23 cellular contexts compared by ENCODE assay signal in the genomic region with DNA sequence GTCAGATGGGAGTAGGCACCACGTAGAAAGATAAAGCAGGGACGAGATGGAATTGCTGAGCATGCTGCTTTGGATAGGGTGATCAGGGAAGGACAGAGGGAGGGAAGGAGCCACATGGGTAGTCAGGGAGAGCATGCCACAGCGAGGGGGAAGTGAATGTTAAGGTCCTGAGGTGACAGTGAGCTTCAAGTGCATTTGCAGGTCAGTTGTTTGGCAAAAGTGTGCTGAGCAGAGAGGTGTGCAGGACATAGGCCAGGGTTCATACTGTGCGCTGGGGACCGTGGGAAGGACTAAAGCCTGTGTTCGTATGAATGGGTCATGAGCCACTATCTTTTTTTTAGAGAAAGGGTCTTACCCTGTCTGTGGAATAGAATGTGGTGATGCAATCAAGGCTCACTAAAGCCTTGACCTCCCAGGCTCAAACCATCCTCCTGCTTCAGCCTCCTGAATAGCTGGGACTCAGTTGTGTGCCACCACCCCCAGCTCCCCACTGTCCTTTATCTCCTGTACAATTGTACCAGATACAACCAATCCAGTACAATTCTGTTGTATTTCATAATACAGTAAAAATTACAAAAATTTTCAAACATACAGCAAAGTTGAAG.
DNase-seq lines count a peak whose midpoint lies in the region; ATAC-seq, FAIRE-seq and TF ChIP-seq lines count a peak whose summit lies in the region.
"Had no signal": no experiment of that assay in that cellular context is flagged by ENCODE, and none has a peak within 500 bp of the region (broad histone marks: within the 10 kb centered on the region; RNA-seq: fewer than 3 reads in every experiment).

No MANE protein-coding gene starts in this region.

- H2AK5ac ChIP-seq in IMR-90 (ENCODE audit: low read depth, low read length), result no peak overlapping the region

- TF ChIP-seq POLR2A in IMR-90 (IDR thresholded peaks at IDR 0.05; ENCODE audit: low read depth, low read length) (no peak), K562 (conservative IDR thresholded peaks at IDR 0.05) (no peak)

- H3K79me2 ChIP-seq in K562 (ENCODE audit: control insufficient read depth, insufficient read depth, low read length), result no peaks in the 10 kb centered on the region
- H3K79me2 ChIP-seq in osteoblast (ENCODE audit: insufficient read depth, low read length), result no peaks in the 10 kb centered on the region

- no peak overlapping the region for H2BK120ac ChIP-seq in IMR-90 (ENCODE audit: low read depth, low read length)

- H3K9ac ChIP-seq in IMR-90 (ENCODE audit: low read depth, low read length) (no peak overlapping the region), K562 (ENCODE audit: insufficient read depth in 1 of 2, low read depth in 2 of 2, low read length in 2 of 2) (no peak overlapping the region)
- H3K9ac ChIP-seq: GM23248 had no signal

- TF ChIP-seq EP300 in K562 (IDR thresholded peaks at IDR 0.05; ENCODE audit: low read length), result no peak

- no peak overlapping the region for H3K4ac ChIP-seq in IMR-90 (ENCODE audit: low read depth, low read length)

- no peak overlapping the region for H2AK9ac ChIP-seq in IMR-90 (replicated peaks; ENCODE audit: low read depth, low read length, poor library complexity)

- H2BK15ac ChIP-seq in IMR-90 (ENCODE audit: low read depth, low read length), result no peak overlapping the region

- H3K79me1 ChIP-seq in IMR-90 (ENCODE audit: low read depth in 1 of 2, low read length in 2 of 2), result peaks cover 0 to 6% of the 10 kb centered on the region in 2 experiments; a peak in 1 of 4 replicates

- H4K8ac ChIP-seq in IMR-90 (ENCODE audit: low read depth in 2 of 2, low read length in 2 of 2), result no peak overlapping the region

- TF ChIP-seq RAD21 in IMR-90 (IDR thresholded peaks at IDR 0.05; ENCODE audit: low read length) (no peak), K562 (CRISPR knock-in tag; conservative IDR thresholded peaks at IDR 0.05 in 1 of 2, IDR thresholded peaks at IDR 0.05 in 1 of 2) (no peak)

- H3K27me3 ChIP-seq in left ventricle myocardium inferior (ENCODE audit: low read depth) (no peaks in the 10 kb centered on the region), IMR-90 (ENCODE audit: control insufficient read depth, insufficient read depth, low read length) (no peaks in the 10 kb centered on the region), K562 (ENCODE audit: control insufficient read depth in 2 of 2, insufficient read depth in 2 of 2, low read length in 2 of 2) (no peaks in the 10 kb centered on the region), osteoblast (ENCODE audit: insufficient read depth, low read length) (no peaks in the 10 kb centered on the region)
- H3K27me3 ChIP-seq: BE2C had no signal

- no peak overlapping the region for H3K18ac ChIP-seq in IMR-90 (ENCODE audit: low read depth, low read length)

- H3K9me3 ChIP-seq in left ventricle myocardium inferior (replicated peaks) (no peaks in the 10 kb centered on the region), IMR-90 (ENCODE audit: control insufficient read depth, insufficient read depth, low read length) (no peaks in the 10 kb centered on the region), K562 (replicated peaks; ENCODE audit: control insufficient read depth, insufficient read depth, low read depth, low read length) (no peaks in the 10 kb centered on the region), osteoblast (ENCODE audit: low read depth, low read length) (no peaks in the 10 kb centered on the region)
- H3K9me3 ChIP-seq: BE2C, HAP-1 had no signal

- intact Hi-C loops in Right ventricle myocardium superior (cut with DNase I) (no loop called here), left ventricle myocardium inferior (cut with micrococcal nuclease) (no loop called here), IMR-90 (cut with micrococcal nuclease) (loop anchor here (1.0 kb wide), 1 partner anchor 43 kb away; no protein-coding TSS in a partner anchor), K562 (cut with micrococcal nuclease) (no loop called here)

- peaks cover 18% of the 10 kb centered on the region for H4K20me1 ChIP-seq in IMR-90 (ENCODE audit: insufficient read depth, low read length)
- no peaks in the 10 kb centered on the region for H4K20me1 ChIP-seq in K562 (replicated peaks; ENCODE audit: control insufficient read depth, insufficient read depth, low read length)
- peaks cover 10% of the 10 kb centered on the region for H4K20me1 ChIP-seq in osteoblast (ENCODE audit: insufficient read depth, low read length)

- 40% methylated on average over 1 of the region's 6 CpGs; no CpG with 5 or more reads in 1 of the 2 experiments for WGBS in IMR-90 (ENCODE audit: extremely low coverage in 2 of 2, insufficient read length in 1 of 2), 2 experiments
- WGBS in K562 (ENCODE audit: insufficient coverage, low coverage, missing lambda C conversion rate), result 50% methylated on average over 4 of the region's 6 CpGs

- peaks cover 68% of the 10 kb centered on the region for H3K4me1 ChIP-seq in left ventricle myocardium inferior
- peaks cover 23% of the 10 kb centered on the region for H3K4me1 ChIP-seq in IMR-90 (ENCODE audit: control insufficient read depth, insufficient read depth, low read length)
- H3K4me1 ChIP-seq in K562 (replicated peaks in 1 of 2; ENCODE audit: control insufficient read depth in 2 of 2, insufficient read depth in 2 of 2, low read length in 2 of 2), result peaks cover under 1 to 2% of the 10 kb centered on the region in 2 experiments; a peak in 2 of 5 replicates
- peaks cover 18% of the 10 kb centered on the region for H3K4me1 ChIP-seq in osteoblast (ENCODE audit: insufficient read depth, low read length)
- H3K4me1 ChIP-seq: HAP-1 had no signal

- no peak overlapping the region for H3K23ac ChIP-seq in IMR-90 (ENCODE audit: low read depth, low read length)

- BruUV-seq in IMR-90 (replicated peaks; lab: Mats Ljungman, UMichigan), result no TSS peak
- no TSS peak for BruUV-seq in K562 (replicated peaks; lab: Mats Ljungman, UMichigan)

- no peak overlapping the region for H3K56ac ChIP-seq in IMR-90 (ENCODE audit: extremely low read depth, insufficient read depth, low read length)

- H3K36me3 ChIP-seq in left ventricle myocardium inferior (peaks cover 6% of the 10 kb centered on the region), IMR-90 (ENCODE audit: control insufficient read depth, insufficient read depth, low read length) (0 out of 2 replicates have a peak, but pooled peaks cover 1% of the 10 kb centered on the region), K562 (ENCODE audit: control insufficient read depth, insufficient read depth, low read length) (no peaks in the 10 kb centered on the region), osteoblast (ENCODE audit: insufficient read depth, low read length) (no peaks in the 10 kb centered on the region)
- H3K36me3 ChIP-seq: HAP-1 had no signal

- H4K5ac ChIP-seq in IMR-90 (ENCODE audit: low read depth, low read length), result no peak overlapping the region

- H3K27ac ChIP-seq in left ventricle myocardium inferior (replicated peaks), result no peak overlapping the region
- H3K27ac ChIP-seq in IMR-90 (ENCODE audit: insufficient read depth, low read length), result no peak overlapping the region
- H3K27ac ChIP-seq in K562 (ENCODE audit: extremely low read depth, low read depth, low read length), result no peak overlapping the region
- no peak overlapping the region for H3K27ac ChIP-seq in osteoblast (ENCODE audit: low read depth, low read length)
- H3K27ac ChIP-seq: GM23248, HL-60 had no signal

- no peak overlapping the region for H2BK5ac ChIP-seq in IMR-90 (ENCODE audit: low read depth, low read length, poor library complexity, severe bottlenecking)

- no peak for TF ChIP-seq CTCF in left ventricle myocardium inferior (IDR thresholded peaks at IDR 0.05; ENCODE audit: borderline replicate concordance)
- no peak for TF ChIP-seq CTCF in IMR-90 (conservative IDR thresholded peaks at IDR 0.05; ENCODE audit: low read depth, low read length)
- no peak for TF ChIP-seq CTCF in K562 (IDR thresholded peaks at IDR 0.05 in 2 of 3, conservative IDR thresholded peaks at IDR 0.05 in 1 of 3; ENCODE audit: insufficient read depth in 2 of 3, low read depth in 1 of 3, low read length in 3 of 3)
- no peak for TF ChIP-seq CTCF in osteoblast (IDR thresholded peaks at IDR 0.05; ENCODE audit: extremely low read depth, low read depth, low read length)

- DNase-seq in Right ventricle myocardium superior (no peak), left ventricle myocardium inferior (no peak), IMR-90 (no peak), K562 (ENCODE audit: extremely low read depth in 1 of 4, low spot score in 3 of 4) (no peak), osteoblast (ENCODE audit: insufficient read length, low spot score, missing footprints) (peak; percentile 22), SW480 (ENCODE audit: low spot score) (no peak)
- no peak for DNase-seq in stimulated activated CD4-positive, alpha-beta T cell treated with anti-CD3 and anti-CD28 coated beads, Interleukin-2, amount 100 ng/mL, for 24 hours
- DNase-seq: ACHN; BE2C; C1 segment of cervical spinal cord; CD4-positive, CD25-positive, alpha-beta regulatory T cell; CD8-positive, alpha-beta memory T cell; COR-L47; DMS 273 treated with DMSO at 0.1 percent for 48 hours; DMS53; DND-41; EL; GM23248 had no signal

- no peak overlapping the region for H3K14ac ChIP-seq in IMR-90 (replicated peaks; ENCODE audit: low read depth, low read length)

- H3K4me3 ChIP-seq in left ventricle myocardium inferior (no peak overlapping the region), IMR-90 (ENCODE audit: insufficient read depth, low read depth, low read length) (no peak overlapping the region), K562 (no peak overlapping the region), osteoblast (ENCODE audit: insufficient read depth, low read length) (no peak overlapping the region)
- H3K4me3 ChIP-seq: GM23248, HAP-1 had no signal

- peak; percentile 51 for ATAC-seq in Right ventricle myocardium superior (ENCODE audit: poor library complexity)
- ATAC-seq in IMR-90 (ENCODE audit: low read depth), result no peak
- ATAC-seq in K562, result no peak
- ATAC-seq in GM21381 (IDR thresholded peaks at IDR 0.05; ENCODE audit: unreplicated experiment), result no peak

- H4K91ac ChIP-seq in IMR-90 (ENCODE audit: insufficient read depth, low read depth, low read length), result no peak overlapping the region

- no peak overlapping the region for H2BK20ac ChIP-seq in IMR-90 (ENCODE audit: low read depth, low read length)

- H3K9me1 ChIP-seq in IMR-90 (ENCODE audit: insufficient read depth, low read length) (peaks cover 15% of the 10 kb centered on the region; the same call in 1 of the 2 replicates), K562 (ENCODE audit: control insufficient read depth, insufficient read depth, low read length) (peaks cover 2% of the 10 kb centered on the region)

- CTCF ChIA-PET in IMR-90 (lab: Yijun Ruan, JAX), result no interaction called here
- CTCF ChIA-PET in K562 (lab: Yijun Ruan, JAX; ENCODE audit: low intra/inter-chr PET ratio), result no interaction called here

- POLR2A ChIA-PET in IMR-90 (lab: Charles Lee; ENCODE audit: unreplicated experiment) (no interaction called here), K562 (lab: Yijun Ruan, JAX) (interaction anchor here (0.6 to 0.8 kb wide), 2 partner anchors 9 to 293 kb away, joined by 3 read pairs; no protein-coding TSS in a partner anchor)

- dilution Hi-C loops in IMR-90 (cut with HindIII; ENCODE audit: low sequenced_read_pairs, unreplicated experiment), result no loop called here

- no peak overlapping the region for H2AFZ ChIP-seq in IMR-90 (replicated peaks; ENCODE audit: low read length, poor library complexity)
- H2AFZ ChIP-seq in K562 (ENCODE audit: low read depth, low read length), result no peak overlapping the region
- H2AFZ ChIP-seq in osteoblast (ENCODE audit: low read length), result no peak overlapping the region
- H2AFZ ChIP-seq: GM23248 had no signal

- in situ Hi-C loops in IMR-90 (cut with MboI; ENCODE audit: low sequenced_read_pairs) (no loop called here), K562 (cut with MboI) (no loop called here)

- H3K4me2 ChIP-seq in IMR-90 (ENCODE audit: low read depth, low read length) (no peak overlapping the region), K562 (ENCODE audit: insufficient read depth, low read length) (no peak overlapping the region), osteoblast (ENCODE audit: insufficient read depth, low read length) (no peak overlapping the region)

- FAIRE-seq in K562 (lab: Jason Lieb, UNC), result no peak
- FAIRE-seq: GM12891, GM19239 had no signal
